12 cellular contexts compared by ENCODE assay signal in the genomic region with DNA sequence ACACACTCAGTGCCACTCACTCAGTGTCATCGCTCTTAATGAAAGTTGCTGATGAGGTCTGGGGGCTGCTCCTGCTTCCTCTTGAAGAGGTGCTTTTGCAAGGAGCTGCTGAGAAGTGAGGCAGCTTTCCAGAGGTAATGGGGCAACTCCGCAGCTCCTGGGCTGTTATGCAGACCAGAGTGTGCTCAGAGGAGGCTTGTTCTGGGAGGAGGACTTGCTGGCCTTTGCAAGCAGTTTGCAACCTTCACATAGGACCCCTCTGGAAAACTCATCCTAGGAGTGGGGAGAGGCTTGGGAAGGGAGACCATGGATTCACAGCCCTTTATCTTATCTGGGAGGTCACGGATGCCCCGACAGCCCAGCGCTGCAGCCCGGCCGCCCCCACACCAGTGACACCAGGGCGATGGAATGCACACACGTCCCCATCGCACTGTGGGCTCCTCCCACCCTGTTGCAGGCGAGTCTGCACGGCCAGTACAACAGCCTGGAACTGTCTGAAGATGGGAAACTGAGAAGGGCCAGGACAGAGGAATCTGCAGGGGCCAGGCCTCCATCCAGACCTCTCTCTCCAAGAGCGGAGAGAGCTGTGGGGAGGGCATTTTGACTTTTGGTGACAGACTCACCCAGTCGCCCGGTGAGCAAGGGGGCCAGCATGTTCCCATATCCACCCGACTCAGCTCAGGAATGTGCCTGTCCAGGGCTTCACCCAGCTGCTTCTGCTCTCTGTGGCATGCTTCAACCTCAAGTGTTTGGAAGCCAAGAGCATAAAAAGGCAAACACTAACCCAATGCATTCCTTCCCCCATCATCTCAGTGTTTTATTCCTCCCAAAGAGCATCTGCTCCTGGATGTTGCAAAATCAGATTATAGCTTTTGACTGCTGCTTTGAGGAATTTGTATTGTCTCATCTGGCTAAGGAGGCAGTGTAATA.
DNase-seq lines count a peak whose midpoint lies in the region; ATAC-seq, FAIRE-seq and TF ChIP-seq lines count a peak whose summit lies in the region.
"Had no signal": no experiment of that assay in that cellular context is flagged by ENCODE, and none has a peak within 500 bp of the region (broad histone marks: within the 10 kb centered on the region; RNA-seq: fewer than 3 reads in every experiment).

No MANE protein-coding gene starts in this region.

- CTCF ChIA-PET in A549 (lab: Yijun Ruan, JAX) = interaction anchor here (1.1 to 1.4 kb wide), 3 partner anchors 11 to 16 kb away, joined by 3 to 5 read pairs (median 3); no protein-coding TSS in a partner anchor

- no peak for TF ChIP-seq EP300 in A549 (IDR thresholded peaks at IDR 0.05)

- H3K9me3 ChIP-seq in A549 = no peaks in the 10 kb centered on the region; the same call in 2 of the 3 replicates
- peaks cover 17% of the 10 kb centered on the region for H3K9me3 ChIP-seq in mesodermal cell (ENCODE audit: control insufficient read depth, low read length)
- H3K9me3 ChIP-seq: tibial artery had no signal

- 49% methylated on average over 12 of the region's 16 CpGs for WGBS in A549 (ENCODE audit: missing lambda C conversion rate)
- WGBS in mesodermal cell (ENCODE audit: insufficient coverage in 2 of 2), 2 experiments = 29 to 48% methylated on average over 13 to 14 of the region's 16 CpGs

- H3K36me3 ChIP-seq in mesodermal cell (ENCODE audit: control insufficient read depth, insufficient read depth, low read length) = no peaks in the 10 kb centered on the region
- H3K36me3 ChIP-seq: tibial artery had no signal

- H3K4me3 ChIP-seq in A549 (no peak overlapping the region), epithelial cell of esophagus (ENCODE audit: low read length) (no peak overlapping the region), mesodermal cell (ENCODE audit: extremely low read depth, insufficient read depth, low read length, poor library complexity, severe bottlenecking) (no peak overlapping the region)
- H3K4me3 ChIP-seq: tibial artery had no signal

- no peak for TF ChIP-seq POLR2A in A549 (IDR thresholded peaks at IDR 0.05; ENCODE audit: low read length)

- TF ChIP-seq CTCF in A549 (IDR thresholded peaks at IDR 0.05) (no peak), epithelial cell of esophagus (IDR thresholded peaks at IDR 0.05; ENCODE audit: insufficient read depth, low read depth, low read length, missing control alignments) (no peak)

- POLR2A ChIA-PET in A549 (lab: Yijun Ruan, JAX) = no interaction called here

- TF ChIP-seq RAD21 in A549 (conservative IDR thresholded peaks at IDR 0.05 in 1 of 2, IDR thresholded peaks at IDR 0.05 in 1 of 2) = no peak

- H3K4me1 ChIP-seq in A549 = peaks cover 24% of the 10 kb centered on the region
- H3K4me1 ChIP-seq in mesodermal cell (ENCODE audit: control insufficient read depth, insufficient read depth, low read length, poor library complexity, severe bottlenecking) = peaks cover 52% of the 10 kb centered on the region

- peak overlapping the region; percentile 51 to 82 for H3K27ac ChIP-seq in A549
- peak overlapping the region; percentile 97 for H3K27ac ChIP-seq in mesodermal cell (ENCODE audit: low read depth, low read length, severe bottlenecking)
- H3K27ac ChIP-seq: C4-2B had no signal

- DNase-seq in A549 (ENCODE audit: low read depth in 1 of 2, low spot score in 1 of 2) (peak in 1 of 2 experiments; percentile 38), M059J (ENCODE audit: low read depth) (peak; percentile 82), epithelial cell of esophagus (ENCODE audit: low read depth) (peak; percentile 44), KG1 (lab: John Stamatoyannopoulos, UW) (no peak), hippocampal formation (lab: John Stamatoyannopoulos, UW) (no peak)
- DNase-seq in NK-92 treated with Interleukin-12 subunit alpha and Interleukin-12 subunit beta, amount 100 ng/mL, for 24 hours (lab: John Stamatoyannopoulos, UW) = no peak
- no peak for DNase-seq in activated CD4-positive, alpha-beta T cell treated with anti-CD3 and anti-CD28 coated beads for 1 hour
- DNase-seq: activated effector memory CD4-positive, alpha-beta T cell treated with anti-CD3 and anti-CD28 coated beads, Interleukin-2, amount 50 U/mL, for 16 hours; stimulated activated CD4-positive, alpha-beta T cell treated with anti-CD3 and anti-CD28 coated beads, Interleukin-15, amount 100 ng/mL, for 24 hours had no signal

- peak; percentile 51 to 80; a peak in 5 of 6 replicates for ATAC-seq in A549

- FAIRE-seq in A549 (lab: Jason Lieb, UNC) = no peak

- H3K4me2 ChIP-seq in A549 = peak overlapping the region; percentile 37; the same call in 2 of the 3 replicates

TF ChIP-seq in A549, 52 proteins besides CTCF, POLR2A, EP300 and RAD21:
- TF ChIP-seq ZSCAN20 (CRISPR knock-in tag; IDR thresholded peaks at IDR 0.05) = no peak
- TF ChIP-seq GATA3 (IDR thresholded peaks at IDR 0.05; ENCODE audit: borderline replicate concordance) = 0 out of 2 replicates have a peak, but pooled peaks have one; percentile 6
- no peak for TF ChIP-seq CBX8 (IDR thresholded peaks at IDR 0.05)
- TF ChIP-seq, protein P1, sequence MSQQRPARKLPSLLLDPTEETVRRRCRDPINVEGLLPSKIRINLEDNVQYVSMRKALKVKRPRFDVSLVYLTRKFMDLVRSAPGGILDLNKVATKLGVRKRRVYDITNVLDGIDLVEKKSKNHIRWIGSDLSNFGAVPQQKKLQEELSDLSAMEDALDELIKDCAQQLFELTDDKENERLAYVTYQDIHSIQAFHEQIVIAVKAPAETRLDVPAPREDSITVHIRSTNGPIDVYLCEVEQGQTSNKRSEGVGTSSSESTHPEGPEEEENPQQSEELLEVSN (IDR thresholded peaks at IDR 0.05; ENCODE audit: borderline replicate concordance, low read depth) = no peak
- TF ChIP-seq, protein P2, sequence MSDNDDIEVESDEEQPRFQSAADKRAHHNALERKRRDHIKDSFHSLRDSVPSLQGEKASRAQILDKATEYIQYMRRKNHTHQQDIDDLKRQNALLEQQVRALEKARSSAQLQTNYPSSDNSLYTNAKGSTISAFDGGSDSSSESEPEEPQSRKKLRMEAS (IDR thresholded peaks at IDR 0.05) = no peak
- TF ChIP-seq CEBPB (IDR thresholded peaks at IDR 0.05) = peak in 1 of 2 experiments; percentile 42; a peak in 1 of 4 replicates

Comparison
In these comparisons a context has a peak if more than half of its experiments do, and no peak if none do; other contexts are left out.
1. DNase-seq: peak in M059J (single experiment) and epithelial cell of esophagus (single experiment); none in NK-92 treated with Interleukin-12 subunit alpha and Interleukin-12 subunit beta, amount 100 ng/mL, for 24 hours (single experiment), KG1 (single experiment), hippocampal formation (0 of 2) and activated CD4-positive, alpha-beta T cell treated with anti-CD3 and anti-CD28 coated beads for 1 hour (single experiment).